In genomic region chr21:45128613-45129226, GRCh38 we compare ENCODE assay signal across 8 cellular contexts. TPM values are rescaled to one million over a fixed set of nuclear protein-coding genes. Genes with fewer than 3 reads are reported as not detected.
DNase-seq lines count a peak whose midpoint lies in the region; ATAC-seq and TF ChIP-seq lines count a peak whose summit lies in the region.

No MANE protein-coding gene starts in this region.

- no peaks in the 10 kb centered on the region; the same call in 1 of the 2 replicates for H3K79me2 ChIP-seq in SK-N-SH (ENCODE audit: insufficient read depth)

- peak; percentile 99 for TF ChIP-seq RAD21 in SK-N-SH (IDR thresholded peaks at IDR 0.05; ENCODE audit: low read length)

- no peaks in the 10 kb centered on the region for H3K27me3 ChIP-seq in SK-N-SH (ENCODE audit: insufficient read depth)
- no peaks in the 10 kb centered on the region for H3K27me3 ChIP-seq in uterus

- no peak for TF ChIP-seq EP300 in SK-N-SH (IDR thresholded peaks at IDR 0.05; ENCODE audit: borderline replicate concordance in 1 of 2, low read depth in 1 of 2, low read length in 1 of 2)

- CTCF ChIA-PET in SK-N-SH (lab: Yijun Ruan, JAX) = interaction anchor here (0.6 to 9.8 kb wide), 39 partner anchors 9 to 325 kb away, joined by 3 to 334 read pairs (median 8); partner anchors contain the start of gene POFUT2

- H3F3A ChIP-seq in SK-N-SH (replicated peaks; ENCODE audit: insufficient read depth) = peaks cover 35% of the 10 kb centered on the region

- ATAC-seq in Right ventricle myocardium inferior (peak; percentile 72), GM18519 (IDR thresholded peaks at IDR 0.05; ENCODE audit: low FRiP score, unreplicated experiment) (no peak)

- TF ChIP-seq POLR2A in uterus (IDR thresholded peaks at IDR 0.05) = no peak

- peak overlapping the region in 1 of 2 experiments; percentile 20; a peak in 1 of 4 replicates for H3K4me3 ChIP-seq in SK-N-SH (ENCODE audit: low read depth in 2 of 2, low read length in 1 of 2)
- H3K4me3 ChIP-seq in uterus = no peak overlapping the region

- DNase-seq in Daoy (ENCODE audit: low read depth) = peak; percentile 88
- DNase-seq in Kasumi-1 (lab: John Stamatoyannopoulos, UW) = peak; percentile 56 to 62
- DNase-seq in SK-N-SH = peak; percentile 87
- DNase-seq in activated naive CD4-positive, alpha-beta T cell treated with anti-CD3 and anti-CD28 coated beads, Interleukin-2, amount 50 U/mL, for 16 hours = peak; percentile 77
- no peak for DNase-seq in Right ventricle myocardium inferior (ENCODE audit: missing footprints)
- DNase-seq in pulmonary artery endothelial cell (ENCODE audit: low read depth, low spot score) = peak; percentile 56
- DNase-seq in uterus = peak; percentile 64 to 70

- H3K9me3 ChIP-seq in SK-N-SH (no peaks in the 10 kb centered on the region), uterus (no peaks in the 10 kb centered on the region)

- H3K4me1 ChIP-seq in SK-N-SH (ENCODE audit: control insufficient read depth in 1 of 2, insufficient read depth in 2 of 2, low read depth in 1 of 2, low read length in 1 of 2) = peaks cover 8 to 22% of the 10 kb centered on the region in 2 experiments
- peaks cover 0 to 18% of the 10 kb centered on the region in 2 donors for H3K4me1 ChIP-seq in uterus

- peak overlapping the region; percentile 39 for H3K4me2 ChIP-seq in SK-N-SH

- H3K36me3 ChIP-seq in SK-N-SH (replicated peaks in 1 of 2; ENCODE audit: control insufficient read depth in 1 of 2, insufficient read depth in 2 of 2, low read length in 1 of 2) (no peaks in the 10 kb centered on the region), uterus (no peaks in the 10 kb centered on the region)

- TF ChIP-seq CTCF in SK-N-SH (IDR thresholded peaks at IDR 0.05) (peak; percentile 98), uterus (IDR thresholded peaks at IDR 0.05) (peak; percentile 72 to 91 (median 83))

- intact Hi-C loops in Right ventricle myocardium inferior (cut with DNase I) (loop anchor here (1.0 to 5.0 kb wide), 5 partner anchors 26 to 236 kb away; partner anchors contain the start of gene ADARB1), uterus (cut with DNase I; ENCODE audit: low total_unique reads) (no loop called here)

- WGBS in SK-N-SH (ENCODE audit: low lambda C conversion rate) = 53% methylated on average over 10 of the region's 10 CpGs

- H2AFZ ChIP-seq in SK-N-SH (ENCODE audit: low read depth) = no peak overlapping the region

- no peaks in the 10 kb centered on the region for H4K20me1 ChIP-seq in SK-N-SH (ENCODE audit: insufficient read depth)

- no peaks in the 10 kb centered on the region for H3K9me2 ChIP-seq in SK-N-SH

- POLR2A ChIA-PET in SK-N-SH (lab: Yijun Ruan, JAX) = no interaction called here

- no peak overlapping the region for H3K9ac ChIP-seq in SK-N-SH

- H3K27ac ChIP-seq in SK-N-SH (ENCODE audit: low read depth in 2 of 2, low read length in 1 of 2) (peak overlapping the region in 1 of 2 experiments; percentile 74; a peak in 2 of 4 replicates), uterus (peak overlapping the region; percentile 77 to 91)

TF ChIP-seq in SK-N-SH, 30 proteins besides CTCF, POLR2A, EP300 and RAD21:
- TF ChIP-seq SMC3 (IDR thresholded peaks at IDR 0.05; ENCODE audit: low read depth, low read length) = peak; percentile 97
- peak; percentile 54; the same call in 1 of the 2 replicates for TF ChIP-seq MXI1 (IDR thresholded peaks at IDR 0.05; ENCODE audit: low read depth, low read length)
- TF ChIP-seq NRF1 (IDR thresholded peaks at IDR 0.05; ENCODE audit: low read depth, low read length) = no peak
- TF ChIP-seq RCOR1 (IDR thresholded peaks at IDR 0.05; ENCODE audit: low read length) = 0 out of 2 replicates have a peak, but pooled peaks have one; percentile 23
- TF ChIP-seq NFIC (IDR thresholded peaks at IDR 0.05; ENCODE audit: borderline replicate concordance) = no peak

RNA-seq across cellular contexts. Expression of gene ADARB1, which starts 54.3 kb away (rescaled TPM):
- total RNA-seq in Daoy (2014; rRNA removed; shearing (Covaris generic)) = 4.7 and 14.1 TPM in 2 replicates
- 7.6 and 7.8 TPM in 2 replicates for polyA plus RNA-seq in SK-N-SH (2012; rRNA removed)
- polyA plus RNA-seq in SK-N-SH (2012; cell fraction: cytosol; rRNA removed) = 5.7 and 6.8 TPM in 2 replicates
- 27.2 and 32.0 TPM in 2 replicates for polyA plus RNA-seq in SK-N-SH (2012; cell fraction: nucleus; rRNA removed)
- total RNA-seq in Right ventricle myocardium inferior (15.1 TPM), pulmonary artery endothelial cell (18.8 and 30.6 TPM in 2 replicates), uterus (10 to 100 TPM; 21.8 to 69.6 (median 43.3) TPM)
